Comparison of ENCODE assay signal across 27 cellular contexts in genomic region chr1:169804941-169805340, GRCh38.
"Had no signal": no experiment of that assay in that cellular context is flagged by ENCODE, and none has a peak within 500 bp of the region (broad histone marks: within the 10 kb centered on the region; RNA-seq: fewer than 3 reads in every experiment).

No MANE protein-coding gene starts in this region.

- H3K4me3 Mint-ChIP-seq: stimulated activated effector memory CD8-positive, alpha-beta T cell treated with anti-CD3 and anti-CD28 coated beads, Interleukin-12 subunit alpha, Interleukin-12 subunit beta, amount 100 ng/mL, for 72 hours; stimulated activated memory B cell treated with anti-CD40 and anti-IgM and Interleukin-4, amounts not matched to agents 10 μg/mL and 1 μg/mL and 100 μg/mL, for 72 hours; stimulated activated naive B cell treated with anti-CD40 and anti-IgM and Interleukin-4, amounts not matched to agents 10 μg/mL and 1 μg/mL and 100 μg/mL, for 72 hours; stimulated activated naive CD8-positive, alpha-beta T cell treated with anti-CD3 and anti-CD28 coated beads, Interleukin-15, amount 100 ng/mL, for 72 hours; stimulated activated naive CD8-positive, alpha-beta T cell treated with anti-CD3 and anti-CD28 coated beads, Interleukin-15, Interleukin-2, amounts not matched to agents 100 ng/mL and 50 ng/mL, for 24 hours; type B pancreatic cell had no signal

- H3K9me3 ChIP-seq: stomach, suprapubic skin, testis, thoracic aorta, thyroid gland, tibial artery, tibial nerve, transverse colon, upper lobe of left lung, upper lobe of right lung, uterus, vagina had no signal

- H3K4me3 ChIP-seq: stomach, suprapubic skin, testis, thoracic aorta, thyroid gland, tibial artery, tibial nerve, transverse colon, upper lobe of left lung, upper lobe of right lung, uterus, vagina had no signal

- H3K27ac Mint-ChIP-seq: stimulated activated effector memory CD8-positive, alpha-beta T cell treated with anti-CD3 and anti-CD28 coated beads, Interleukin-12 subunit alpha, Interleukin-12 subunit beta, amount 100 ng/mL, for 72 hours; stimulated activated memory B cell treated with anti-CD40 and anti-IgM and Interleukin-4, amounts not matched to agents 10 μg/mL and 1 μg/mL and 100 μg/mL, for 72 hours; stimulated activated naive B cell treated with anti-CD40 and anti-IgM and Interleukin-4, amounts not matched to agents 10 μg/mL and 1 μg/mL and 100 μg/mL, for 72 hours; stimulated activated naive CD8-positive, alpha-beta T cell treated with anti-CD3 and anti-CD28 coated beads, Interleukin-15, amount 100 ng/mL, for 72 hours; stimulated activated naive CD8-positive, alpha-beta T cell treated with anti-CD3 and anti-CD28 coated beads, Interleukin-15, Interleukin-2, amounts not matched to agents 100 ng/mL and 50 ng/mL, for 24 hours; type B pancreatic cell had no signal

- H3K9me3 Mint-ChIP-seq: stimulated activated effector memory CD8-positive, alpha-beta T cell treated with anti-CD3 and anti-CD28 coated beads, Interleukin-12 subunit alpha, Interleukin-12 subunit beta, amount 100 ng/mL, for 72 hours; stimulated activated memory B cell treated with anti-CD40 and anti-IgM and Interleukin-4, amounts not matched to agents 10 μg/mL and 1 μg/mL and 100 μg/mL, for 72 hours; stimulated activated naive B cell treated with anti-CD40 and anti-IgM and Interleukin-4, amounts not matched to agents 10 μg/mL and 1 μg/mL and 100 μg/mL, for 72 hours; stimulated activated naive CD8-positive, alpha-beta T cell treated with anti-CD3 and anti-CD28 coated beads, Interleukin-15, amount 100 ng/mL, for 72 hours; stimulated activated naive CD8-positive, alpha-beta T cell treated with anti-CD3 and anti-CD28 coated beads, Interleukin-15, Interleukin-2, amounts not matched to agents 100 ng/mL and 50 ng/mL, for 24 hours; type B pancreatic cell had no signal

- H3K4me1 ChIP-seq: stomach, suprapubic skin, testis, thyroid gland, tibial artery, transverse colon, upper lobe of left lung, upper lobe of right lung, uterus, vagina had no signal

- DNase-seq: stimulated activated CD4-positive, alpha-beta T cell treated with anti-CD3 and anti-CD28 coated beads, Interleukin-2, amount 100 ng/mL, for 48 hours; stimulated activated CD4-positive, alpha-beta T cell treated with anti-CD3 and anti-CD28 coated beads, Interleukin-4, amount 100 ng/mL, for 1 hour; stimulated activated CD4-positive, alpha-beta T cell treated with anti-CD3 and anti-CD28 coated beads, Interleukin-4, amount 100 ng/mL, for 24 hours; stimulated activated CD4-positive, alpha-beta T cell treated with anti-CD3 and anti-CD28 coated beads, Interleukin-4, amount 100 ng/mL, for 4 hours; stimulated activated CD8-positive, alpha-beta memory T cell treated with anti-CD3 and anti-CD28 coated beads, Interleukin-4, amount 100 ng/mL, for 48 hours; stimulated activated naive B cell treated with anti-CD40 and anti-IgM and Interleukin-4, amounts not matched to agents 10 μg/mL and 1 μg/mL and 100 μg/mL, for 72 hours; stimulated activated naive CD4-positive, alpha-beta T cell; stimulated activated naive CD4-positive, alpha-beta T cell treated with Interleukin-2 at 50 U/mL for 16 hours; stimulated activated naive CD8-positive, alpha-beta T cell treated with anti-CD3 and anti-CD28 coated beads, Interleukin-15, amount 100 ng/mL, for 72 hours; stimulated activated naive CD8-positive, alpha-beta T cell treated with anti-CD3 and anti-CD28 coated beads, Interleukin-15, Interleukin-2, amounts not matched to agents 100 U/mL and 50 U/mL, for 24 hours; stomach; substantia nigra; testis; thyroid gland; tibial artery; transverse colon; upper lobe of left lung; upper lobe of right lung; uterus had no signal

- H3K27me3 ChIP-seq: stomach, suprapubic skin, testis, thyroid gland, tibial artery, tibial nerve, transverse colon, upper lobe of left lung, upper lobe of right lung, uterus, vagina had no signal

- H3K36me3 ChIP-seq: thoracic aorta, uterus had no signal

- H3K27me3 Mint-ChIP-seq: stimulated activated memory B cell treated with anti-CD40 and anti-IgM and Interleukin-4, amounts not matched to agents 10 μg/mL and 1 μg/mL and 100 μg/mL, for 72 hours; stimulated activated naive B cell treated with anti-CD40 and anti-IgM and Interleukin-4, amounts not matched to agents 10 μg/mL and 1 μg/mL and 100 μg/mL, for 72 hours; stimulated activated naive CD8-positive, alpha-beta T cell treated with anti-CD3 and anti-CD28 coated beads, Interleukin-15, amount 100 ng/mL, for 72 hours; stimulated activated naive CD8-positive, alpha-beta T cell treated with anti-CD3 and anti-CD28 coated beads, Interleukin-15, Interleukin-2, amounts not matched to agents 100 ng/mL and 50 ng/mL, for 24 hours; type B pancreatic cell had no signal

- H3K27ac ChIP-seq: stomach, suprapubic skin, testis, thoracic aorta, thyroid gland, tibial artery, tibial nerve, transverse colon, upper lobe of left lung, upper lobe of right lung, uterus, vagina had no signal

- H3K4me1 Mint-ChIP-seq: stimulated activated effector memory CD8-positive, alpha-beta T cell treated with anti-CD3 and anti-CD28 coated beads, Interleukin-12 subunit alpha, Interleukin-12 subunit beta, amount 100 ng/mL, for 72 hours; stimulated activated memory B cell treated with anti-CD40 and anti-IgM and Interleukin-4, amounts not matched to agents 10 μg/mL and 1 μg/mL and 100 μg/mL, for 72 hours; stimulated activated naive B cell treated with anti-CD40 and anti-IgM and Interleukin-4, amounts not matched to agents 10 μg/mL and 1 μg/mL and 100 μg/mL, for 72 hours; stimulated activated naive CD8-positive, alpha-beta T cell treated with anti-CD3 and anti-CD28 coated beads, Interleukin-15, amount 100 ng/mL, for 72 hours had no signal
